20 cellular contexts compared by ENCODE assay signal in the genomic region with DNA sequence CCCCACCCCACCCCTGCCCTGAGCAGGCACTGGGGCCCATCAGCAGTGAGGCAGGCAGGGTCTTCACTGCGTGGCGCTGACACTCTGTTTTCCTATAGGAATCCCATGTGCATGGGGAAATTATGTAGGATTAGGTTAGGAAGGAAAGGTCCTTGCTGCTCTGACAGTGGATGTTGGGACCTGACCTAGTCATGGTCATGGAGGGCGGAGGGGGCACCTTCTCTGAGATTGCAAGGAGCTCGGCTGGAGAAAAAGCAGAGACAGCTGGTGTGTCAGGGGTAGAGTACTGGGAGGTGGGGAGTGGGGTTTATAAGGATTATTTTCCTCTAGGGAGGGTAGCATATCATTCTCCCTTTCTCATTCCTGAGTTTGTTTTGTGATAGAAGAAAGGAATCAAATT.
DNase-seq lines count a peak whose midpoint lies in the region; ATAC-seq, FAIRE-seq and TF ChIP-seq lines count a peak whose summit lies in the region.
"Had no signal": no experiment of that assay in that cellular context is flagged by ENCODE, and none has a peak within 500 bp of the region (broad histone marks: within the 10 kb centered on the region; RNA-seq: fewer than 3 reads in every experiment).

No MANE protein-coding gene starts in this region.

- no peaks in the 10 kb centered on the region for H3K9me3 Mint-ChIP-seq in progenitor cell of endocrine pancreas (ENCODE audit: low read depth)
- H3K9me3 Mint-ChIP-seq: CD8-positive, alpha-beta T cell had no signal

- no peaks in the 10 kb centered on the region for H3K9me2 ChIP-seq in hepatocyte (replicated peaks; ENCODE audit: insufficient read depth)

- TF ChIP-seq POLR2A in HepG2 (IDR thresholded peaks at IDR 0.05; ENCODE audit: insufficient read depth in 1 of 2, low read depth in 2 of 2, low read length in 2 of 2) (no peak), right lobe of liver (IDR thresholded peaks at IDR 0.05) (no peak), GM12892 (IDR thresholded peaks at IDR 0.05; ENCODE audit: low read depth, low read length) (no peak)

- no peak overlapping the region for H4K8ac ChIP-seq in neuronal stem cell (ENCODE audit: low read depth, low read length)

- CTCF ChIA-PET in HepG2 (lab: Yijun Ruan, JAX; ENCODE audit: low intra/inter-chr PET ratio, low total read pairs), result interaction anchor here (0.9 to 2.4 kb wide), 2 partner anchors 77 kb away, joined by 3 to 21 read pairs; no protein-coding TSS in a partner anchor

- H4K91ac ChIP-seq in neuronal stem cell (ENCODE audit: low read depth, low read length, poor library complexity), result no peak overlapping the region

- WGBS in HepG2 (ENCODE audit: low lambda C conversion rate), result 80% methylated on average over 4 of the region's 4 CpGs
- 58% methylated on average over 3 of the region's 4 CpGs for WGBS in right lobe of liver (ENCODE audit: insufficient coverage, low coverage, low lambda C conversion rate, missing lambda C conversion rate)
- WGBS in hepatocyte (ENCODE audit: low lambda C conversion rate, missing lambda C conversion rate), result 57% methylated on average over 4 of the region's 4 CpGs
- no CpG with 5 or more reads among the region's 4 CpGs for WGBS in neuronal stem cell (ENCODE audit: extremely low coverage in 2 of 2, insufficient read length in 2 of 2, insufficient replicate concordance in 1 of 2), 2 donors

- H2BK12ac ChIP-seq in neuronal stem cell (ENCODE audit: low read length), result no peak overlapping the region

- no peak overlapping the region for H3K14ac ChIP-seq in neuronal stem cell (ENCODE audit: low read length)

- no peak for TF ChIP-seq RAD21 in HepG2 (CRISPR knock-in tag; IDR thresholded peaks at IDR 0.05)

- no peak for ATAC-seq in HepG2
- ATAC-seq in right lobe of liver, result no peak
- no peak for ATAC-seq in GM19463 (IDR thresholded peaks at IDR 0.05; ENCODE audit: unreplicated experiment)
- ATAC-seq in GM18909 (IDR thresholded peaks at IDR 0.05; ENCODE audit: poor library complexity, unreplicated experiment), result no peak
- ATAC-seq: CD8-positive, alpha-beta T cell had no signal

- H3K27me3 ChIP-seq in HepG2 (ENCODE audit: control insufficient read depth in 1 of 2, insufficient read depth in 2 of 2, low read length in 2 of 2) (peaks cover 2 to 23% of the 10 kb centered on the region in 2 experiments; a peak in 4 of 5 replicates), right lobe of liver (no peaks in the 10 kb centered on the region), hepatocyte (no peaks in the 10 kb centered on the region), neuronal stem cell (ENCODE audit: control insufficient read depth in 3 of 3, insufficient read depth in 3 of 3, low read depth in 1 of 3, low read length in 3 of 3) (no peaks in the 10 kb centered on the region)
- H3K27me3 ChIP-seq: BLaER1 had no signal

- no peak overlapping the region for H2BK120ac ChIP-seq in neuronal stem cell (ENCODE audit: low read depth, low read length)

- no peak for TF ChIP-seq EP300 in HepG2 (IDR thresholded peaks at IDR 0.05; ENCODE audit: low read depth in 2 of 2, low read length in 2 of 2)
- TF ChIP-seq EP300 in HepG2 (CRISPR knock-in tag; IDR thresholded peaks at IDR 0.05; ENCODE audit: borderline replicate concordance), result no peak

- H3K27me3 Mint-ChIP-seq in progenitor cell of endocrine pancreas, result peaks cover 16% of the 10 kb centered on the region

- no peaks in the 10 kb centered on the region for H4K20me1 ChIP-seq in HepG2 (ENCODE audit: insufficient read depth, low read length)
- no peaks in the 10 kb centered on the region for H4K20me1 ChIP-seq in hepatocyte (ENCODE audit: insufficient read depth, poor library complexity, severe bottlenecking)
- H4K20me1 ChIP-seq: BLaER1 had no signal

- no peak overlapping the region for H2BK15ac ChIP-seq in neuronal stem cell (ENCODE audit: low read length)

- no peak overlapping the region for H3K9ac ChIP-seq in HepG2 (ENCODE audit: insufficient read depth, low read depth, low read length)
- H3K9ac ChIP-seq in neuronal stem cell (ENCODE audit: low read depth, low read length, poor library complexity), result no peak overlapping the region
- H3K9ac ChIP-seq: BLaER1 had no signal

- peak overlapping the region; percentile 12 for H2AK5ac ChIP-seq in neuronal stem cell (ENCODE audit: low read depth, low read length)

- peaks cover 2% of the 10 kb centered on the region for H3K4me1 Mint-ChIP-seq in progenitor cell of endocrine pancreas (ENCODE audit: low read depth)
- H3K4me1 Mint-ChIP-seq: GM23338 had no signal

- H3K4me3 Mint-ChIP-seq in progenitor cell of endocrine pancreas (ENCODE audit: low read depth), result no peak overlapping the region
- H3K4me3 Mint-ChIP-seq: CD8-positive, alpha-beta T cell; GM23338 had no signal

- H3K23ac ChIP-seq in neuronal stem cell (ENCODE audit: low read depth, low read length, poor library complexity), result no peak overlapping the region

- no peak overlapping the region for H3K27ac Mint-ChIP-seq in progenitor cell of endocrine pancreas
- H3K27ac Mint-ChIP-seq: CD8-positive, alpha-beta T cell; GM23338 had no signal

- no peak overlapping the region for H3K18ac ChIP-seq in neuronal stem cell (ENCODE audit: low read length)

- H3K36me3 ChIP-seq in HepG2 (replicated peaks in 1 of 2; ENCODE audit: control insufficient read depth in 1 of 2, insufficient read depth in 2 of 2, low read length in 2 of 2), result no peaks in the 10 kb centered on the region
- H3K36me3 ChIP-seq in right lobe of liver, result no peaks in the 10 kb centered on the region
- no peaks in the 10 kb centered on the region for H3K36me3 ChIP-seq in hepatocyte (replicated peaks; ENCODE audit: insufficient read depth, low read depth)
- no peaks in the 10 kb centered on the region for H3K36me3 ChIP-seq in neuronal stem cell (replicated peaks in 1 of 2; ENCODE audit: control insufficient read depth in 2 of 2, insufficient read depth in 2 of 2, low read length in 2 of 2)
- H3K36me3 ChIP-seq: BLaER1 had no signal

- no peaks in the 10 kb centered on the region for H3K79me1 ChIP-seq in neuronal stem cell (ENCODE audit: low read depth, low read length)

- H3K9me3 ChIP-seq in HepG2 (ENCODE audit: low read length), result no peaks in the 10 kb centered on the region
- H3K9me3 ChIP-seq in right lobe of liver, result no peaks in the 10 kb centered on the region
- H3K9me3 ChIP-seq in hepatocyte (ENCODE audit: low read depth), result no peaks in the 10 kb centered on the region
- H3K9me3 ChIP-seq in neuronal stem cell (replicated peaks in 1 of 2; ENCODE audit: control insufficient read depth in 2 of 2, insufficient read depth in 1 of 2, low read depth in 1 of 2, low read length in 2 of 2), result no peaks in the 10 kb centered on the region
- H3K9me3 ChIP-seq: BLaER1 had no signal

- H3K36me3 Mint-ChIP-seq in progenitor cell of endocrine pancreas (ENCODE audit: insufficient read depth), result no peaks in the 10 kb centered on the region
- H3K36me3 Mint-ChIP-seq: CD8-positive, alpha-beta T cell had no signal

- no peak overlapping the region for H3K4me3 ChIP-seq in HepG2 (replicated peaks in 1 of 3; ENCODE audit: insufficient read depth in 1 of 3, low read depth in 2 of 3, low read length in 3 of 3)
- H3K4me3 ChIP-seq in right lobe of liver, result no peak overlapping the region
- no peak overlapping the region for H3K4me3 ChIP-seq in hepatocyte
- H3K4me3 ChIP-seq in neuronal stem cell (ENCODE audit: low read length in 2 of 2), result no peak overlapping the region
- H3K4me3 ChIP-seq: BLaER1, GM23338 had no signal

- POLR2A ChIA-PET in HepG2 (lab: Yijun Ruan, JAX), result no interaction called here

- H3K27ac ChIP-seq in HepG2 (ENCODE audit: extremely low read length, insufficient read depth, low read length) (no peak overlapping the region), right lobe of liver (no peak overlapping the region), hepatocyte (peak overlapping the region; percentile 5), neuronal stem cell (replicated peaks; ENCODE audit: low read length) (no peak overlapping the region)
- H3K27ac ChIP-seq: BLaER1 had no signal

- no peak overlapping the region for H2AFZ ChIP-seq in HepG2 (ENCODE audit: low read length)
- no peak overlapping the region for H2AFZ ChIP-seq in hepatocyte
- peak overlapping the region; percentile 88 for H2AFZ ChIP-seq in neuronal stem cell (ENCODE audit: low read length)
- H2AFZ ChIP-seq: GM23338 had no signal

- H3K4me2 ChIP-seq in HepG2 (ENCODE audit: low read depth, low read length), result peak overlapping the region; percentile 78
- peak overlapping the region; percentile 32 for H3K4me2 ChIP-seq in hepatocyte
- no peak overlapping the region for H3K4me2 ChIP-seq in neuronal stem cell (ENCODE audit: insufficient read depth, low read length, poor library complexity, severe bottlenecking)
- H3K4me2 ChIP-seq: BLaER1, GM23338 had no signal

- FAIRE-seq in HepG2 (lab: Jason Lieb, UNC) (no peak), GM12892 (lab: Jason Lieb, UNC) (no peak)
- FAIRE-seq: GM12891 had no signal

- H3K79me2 ChIP-seq in HepG2 (ENCODE audit: insufficient read depth, low read length) (no peaks in the 10 kb centered on the region), hepatocyte (no peaks in the 10 kb centered on the region)

- DNase-seq in HepG2 (ENCODE audit: low spot score) (no peak), right lobe of liver (no peak), hepatocyte (ENCODE audit: low spot score) (no peak), neuronal stem cell (ENCODE audit: low spot score) (no peak), GM12892 (ENCODE audit: insufficient read length) (no peak), progenitor cell of endocrine pancreas (ENCODE audit: low spot score, unreplicated experiment) (no peak)
- DNase-seq: CD8-positive, alpha-beta T cell; GDM1; NCI-H1048; NCI-H1436 treated with DMSO at 0.1 percent for 48 hours; NCI-H2081 treated with DMSO at 0.1 percent for 48 hours; NCI-H226; NCI-H526 treated with DMSO at 0.1 percent for 48 hours; OCI-M1; SIG-M5 had no signal

- H3K4ac ChIP-seq in neuronal stem cell (ENCODE audit: low read length), result no peak overlapping the region

- no peak overlapping the region for H2BK5ac ChIP-seq in neuronal stem cell (ENCODE audit: low read length)

- H3K4me1 ChIP-seq in HepG2 (ENCODE audit: insufficient read depth, low read length) (peaks cover 20% of the 10 kb centered on the region), right lobe of liver (no peaks in the 10 kb centered on the region), hepatocyte (ENCODE audit: insufficient read depth) (peaks cover 14% of the 10 kb centered on the region), neuronal stem cell (ENCODE audit: control insufficient read depth in 2 of 2, insufficient read depth in 1 of 2, low read depth in 1 of 2, low read length in 2 of 2) (peaks cover 8 to 9% of the 10 kb centered on the region in 2 donors)

- no TSS peak for BruUV-seq in HepG2 (replicated peaks; lab: Mats Ljungman, UMichigan)

- TF ChIP-seq CTCF in HepG2 (CRISPR knock-in tag; IDR thresholded peaks at IDR 0.05) (no peak), right lobe of liver (IDR thresholded peaks at IDR 0.05) (no peak), hepatocyte (IDR thresholded peaks at IDR 0.05; ENCODE audit: poor library complexity) (no peak), progenitor cell of endocrine pancreas (IDR thresholded peaks at IDR 0.05; ENCODE audit: unreplicated experiment) (no peak)

- in situ Hi-C loops in HepG2 (cut with HindIII; ENCODE audit: extremely low pct_ligation_motif_present, low pct_unique_long_range_greater_than_20kb), result no loop called here

- intact Hi-C loops in HepG2 (cut with micrococcal nuclease; ENCODE audit: unreplicated experiment) (no loop called here), right lobe of liver (cut with DNase I) (loop anchor here in 1 of 2 donors (5.0 kb wide), 1 partner anchor 80 kb away; no protein-coding TSS in a partner anchor)
